Comparison of ENCODE assay signal across 11 cellular contexts in the genomic region with DNA sequence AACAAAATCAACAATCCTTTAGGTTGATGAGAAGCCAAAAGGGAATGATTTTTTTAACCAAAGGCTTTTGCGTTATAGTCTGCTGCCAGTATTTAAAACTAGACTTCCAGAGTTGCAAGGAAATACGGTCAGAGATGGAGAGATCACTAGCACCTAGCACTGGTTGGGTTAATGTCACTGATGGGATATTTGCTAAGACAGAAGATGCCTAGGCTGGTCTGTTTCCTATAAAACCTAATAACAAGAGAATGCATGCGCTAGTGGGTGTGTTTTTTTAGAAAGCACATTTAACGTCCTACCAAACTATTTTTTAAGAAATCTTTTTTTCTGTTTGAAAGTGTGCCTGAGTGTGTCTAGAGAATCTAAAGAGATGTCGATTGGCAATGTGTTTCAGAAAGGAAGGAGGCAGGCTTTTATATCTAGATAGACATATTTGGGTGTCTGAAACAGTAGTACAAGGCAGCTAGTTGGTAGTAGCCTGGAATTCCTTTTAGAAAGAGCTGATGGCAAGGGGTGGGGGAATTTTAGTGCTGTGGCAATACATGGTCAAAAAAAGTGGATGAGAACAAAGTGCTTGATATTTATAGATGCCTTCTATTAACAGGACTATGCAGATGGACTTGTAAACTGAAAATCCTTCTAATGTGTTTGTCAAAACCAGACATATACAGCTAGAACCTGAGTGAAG. TPM values are rescaled to one million over a fixed set of nuclear protein-coding genes. Genes with fewer than 3 reads are reported as not detected.
DNase-seq lines count a peak whose midpoint lies in the region; ATAC-seq and TF ChIP-seq lines count a peak whose summit lies in the region.
"Had no signal": no experiment of that assay in that cellular context is flagged by ENCODE, and none has a peak within 500 bp of the region (broad histone marks: within the 10 kb centered on the region; RNA-seq: fewer than 3 reads in every experiment).

No MANE protein-coding gene starts in this region.

- H3K9me3 ChIP-seq in HEK293 (ENCODE audit: control insufficient read depth, insufficient read depth, low read depth, low read length), result no peaks in the 10 kb centered on the region
- H3K9me3 ChIP-seq in spleen, result no peaks in the 10 kb centered on the region

- no peak for ATAC-seq in natural killer cell treated with Interleukin-12 subunit alpha and Interleukin-12 subunit beta and Interleukin-15 and Interleukin-18, amount 100 ng/mL, for 72 hours
- no peak for ATAC-seq in HG03135 (IDR thresholded peaks at IDR 0.05; ENCODE audit: unreplicated experiment)
- ATAC-seq in GM21529 (IDR thresholded peaks at IDR 0.05; ENCODE audit: unreplicated experiment), result no peak

- no peaks in the 10 kb centered on the region for H3K27me3 ChIP-seq in spleen (replicated peaks in 1 of 7)

- no peak for TF ChIP-seq POLR2A in spleen (IDR thresholded peaks at IDR 0.05)

- intact Hi-C loops in spleen (cut with DNase I; ENCODE audit: low total_unique reads), result no loop called here

- 0 out of 2 replicates have a peak, but pooled peaks cover 3% of the 10 kb centered on the region for H3K4me1 ChIP-seq in HEK293 (ENCODE audit: control insufficient read depth, insufficient read depth, low read length)
- peaks cover 0 to 37% (median 5%) of the 10 kb centered on the region in 6 donors for H3K4me1 ChIP-seq in spleen

- POLR2A ChIA-PET in HEK293 (lab: Yijun Ruan, JAX), result interaction anchor here (1.4 kb wide), 2 partner anchors 8 to 106 kb away, joined by 3 to 5 read pairs; no protein-coding TSS in a partner anchor

- 45 to 76% (median 63%) methylated on average over 5 of the region's 5 CpGs for WGBS in spleen, 5 donors

- H3K36me3 ChIP-seq in HEK293 (ENCODE audit: control insufficient read depth in 2 of 2, insufficient read depth in 1 of 2, low read length in 2 of 2) (no peaks in the 10 kb centered on the region), spleen (no peaks in the 10 kb centered on the region)

- DNase-seq in choroid plexus epithelial cell (ENCODE audit: low read depth) (no peak), kidney glomerular epithelial cell (lab: John Stamatoyannopoulos, UW) (peak; percentile 27), spleen (no peak)
- DNase-seq in natural killer cell treated with Interleukin-12 subunit alpha and Interleukin-12 subunit beta and Interleukin-15 and Interleukin-18, amount 100 ng/mL, for 72 hours (ENCODE audit: low spot score), result no peak
- no peak for DNase-seq in activated CD4-positive, alpha-beta T cell treated with anti-CD3 and anti-CD28 coated beads, Interleukin-2, amount 50 U/mL, for 4 hours
- DNase-seq: activated naive CD8-positive, alpha-beta T cell treated with anti-CD3 and anti-CD28 coated beads, Interleukin-2, amount 10 ng/mL, durations not matched to agents 7 days and 5 days; Kasumi-1 had no signal

- no peaks in the 10 kb centered on the region for H3K36me3 Mint-ChIP-seq in natural killer cell treated with Interleukin-12 subunit alpha and Interleukin-12 subunit beta and Interleukin-15 and Interleukin-18, amount 100 ng/mL, for 72 hours
- H3K36me3 Mint-ChIP-seq: activated naive CD8-positive, alpha-beta T cell treated with anti-CD3 and anti-CD28 coated beads, Interleukin-2, amount 10 ng/mL, durations not matched to agents 7 days and 5 days had no signal

- no peak overlapping the region for H3K4me3 Mint-ChIP-seq in natural killer cell treated with Interleukin-12 subunit alpha and Interleukin-12 subunit beta and Interleukin-15 and Interleukin-18, amount 100 ng/mL, for 72 hours
- H3K4me3 Mint-ChIP-seq: activated naive CD8-positive, alpha-beta T cell treated with anti-CD3 and anti-CD28 coated beads, Interleukin-2, amount 10 ng/mL, durations not matched to agents 7 days and 5 days; T-helper 1 cell treated with Interleukin-12 subunit alpha and Interleukin-12 subunit beta and Interleukin-4 antibody, amounts not matched to agents 30 μg/mL and 1 μg/mL, for 36 hours had no signal

- CTCF ChIA-PET in HEK293 (lab: Yijun Ruan, JAX), result interaction anchor here (0.7 kb wide), 1 partner anchor 121 kb away, joined by 3 read pairs; no protein-coding TSS in a partner anchor

- no peaks in the 10 kb centered on the region for H3K4me1 Mint-ChIP-seq in natural killer cell treated with Interleukin-12 subunit alpha and Interleukin-12 subunit beta and Interleukin-15 and Interleukin-18, amount 100 ng/mL, for 72 hours (ENCODE audit: low read depth in 2 of 2)

- peaks cover 11 to 38% of the 10 kb centered on the region in 2 donors for H3K27me3 Mint-ChIP-seq in natural killer cell treated with Interleukin-12 subunit alpha and Interleukin-12 subunit beta and Interleukin-15 and Interleukin-18, amount 100 ng/mL, for 72 hours
- H3K27me3 Mint-ChIP-seq: activated naive CD8-positive, alpha-beta T cell treated with anti-CD3 and anti-CD28 coated beads, Interleukin-2, amount 10 ng/mL, durations not matched to agents 7 days and 5 days had no signal

- H3K27ac ChIP-seq in HEK293 (ENCODE audit: extremely low read depth, low read depth, low read length) (peak overlapping the region; percentile 56; the same call in 1 of the 2 replicates), spleen (peak overlapping the region in 7 of 8 donors; percentile 42 to 74 (median 69))

- TF ChIP-seq CTCF in HEK293 (tag by site-specific recombination; IDR thresholded peaks at IDR 0.05) (no peak), choroid plexus epithelial cell (conservative IDR thresholded peaks at IDR 0.05; ENCODE audit: low read depth, low read length) (no peak), spleen (IDR thresholded peaks at IDR 0.05 in 8 of 11, conservative IDR thresholded peaks at IDR 0.05 in 3 of 11) (no peak)

- H3K9me3 Mint-ChIP-seq in natural killer cell treated with Interleukin-12 subunit alpha and Interleukin-12 subunit beta and Interleukin-15 and Interleukin-18, amount 100 ng/mL, for 72 hours, result no peaks in the 10 kb centered on the region
- H3K9me3 Mint-ChIP-seq: activated naive CD8-positive, alpha-beta T cell treated with anti-CD3 and anti-CD28 coated beads, Interleukin-2, amount 10 ng/mL, durations not matched to agents 7 days and 5 days; T-helper 1 cell treated with Interleukin-12 subunit alpha and Interleukin-12 subunit beta and Interleukin-4 antibody, amounts not matched to agents 30 μg/mL and 1 μg/mL, for 36 hours had no signal

- H3K4me3 ChIP-seq in HEK293 (ENCODE audit: low read depth, low read length), result peak overlapping the region; percentile 55
- peak overlapping the region; percentile 69 for H3K4me3 ChIP-seq in choroid plexus epithelial cell (ENCODE audit: low read depth, low read length)
- H3K4me3 ChIP-seq in spleen, result peak overlapping the region; percentile 0 to 65 (median 32)

- H3K27ac Mint-ChIP-seq in natural killer cell treated with Interleukin-12 subunit alpha and Interleukin-12 subunit beta and Interleukin-15 and Interleukin-18, amount 100 ng/mL, for 72 hours, result no peak overlapping the region
- H3K27ac Mint-ChIP-seq: activated naive CD8-positive, alpha-beta T cell treated with anti-CD3 and anti-CD28 coated beads, Interleukin-2, amount 10 ng/mL, durations not matched to agents 7 days and 5 days; T-helper 1 cell treated with Interleukin-12 subunit alpha and Interleukin-12 subunit beta and Interleukin-4 antibody, amounts not matched to agents 30 μg/mL and 1 μg/mL, for 36 hours had no signal

TF ChIP-seq in HEK293, 187 proteins besides CTCF, POLR2A, EP300 and RAD21 (continues in another document):
- TF ChIP-seq ZNF514 (tag by site-specific recombination; IDR thresholded peaks at IDR 0.05) (no peak), ZNF664 (tag by site-specific recombination; IDR thresholded peaks at IDR 0.05) (no peak), ZNF549 (tag by site-specific recombination; IDR thresholded peaks at IDR 0.05) (no peak), ZBTB48 (tag by site-specific recombination; IDR thresholded peaks at IDR 0.05) (no peak), ZNF600 (tag by site-specific recombination; IDR thresholded peaks at IDR 0.05) (no peak), ZNF114 (tag by site-specific recombination; IDR thresholded peaks at IDR 0.05) (no peak), ZNF2 (tag by site-specific recombination; IDR thresholded peaks at IDR 0.05) (no peak), SCRT2 (tag by site-specific recombination; IDR thresholded peaks at IDR 0.05) (no peak), ZBTB1 (tag by site-specific recombination; IDR thresholded peaks at IDR 0.05) (no peak), ZNF792 (tag by site-specific recombination; IDR thresholded peaks at IDR 0.05) (no peak)
- TF ChIP-seq, protein P1, sequence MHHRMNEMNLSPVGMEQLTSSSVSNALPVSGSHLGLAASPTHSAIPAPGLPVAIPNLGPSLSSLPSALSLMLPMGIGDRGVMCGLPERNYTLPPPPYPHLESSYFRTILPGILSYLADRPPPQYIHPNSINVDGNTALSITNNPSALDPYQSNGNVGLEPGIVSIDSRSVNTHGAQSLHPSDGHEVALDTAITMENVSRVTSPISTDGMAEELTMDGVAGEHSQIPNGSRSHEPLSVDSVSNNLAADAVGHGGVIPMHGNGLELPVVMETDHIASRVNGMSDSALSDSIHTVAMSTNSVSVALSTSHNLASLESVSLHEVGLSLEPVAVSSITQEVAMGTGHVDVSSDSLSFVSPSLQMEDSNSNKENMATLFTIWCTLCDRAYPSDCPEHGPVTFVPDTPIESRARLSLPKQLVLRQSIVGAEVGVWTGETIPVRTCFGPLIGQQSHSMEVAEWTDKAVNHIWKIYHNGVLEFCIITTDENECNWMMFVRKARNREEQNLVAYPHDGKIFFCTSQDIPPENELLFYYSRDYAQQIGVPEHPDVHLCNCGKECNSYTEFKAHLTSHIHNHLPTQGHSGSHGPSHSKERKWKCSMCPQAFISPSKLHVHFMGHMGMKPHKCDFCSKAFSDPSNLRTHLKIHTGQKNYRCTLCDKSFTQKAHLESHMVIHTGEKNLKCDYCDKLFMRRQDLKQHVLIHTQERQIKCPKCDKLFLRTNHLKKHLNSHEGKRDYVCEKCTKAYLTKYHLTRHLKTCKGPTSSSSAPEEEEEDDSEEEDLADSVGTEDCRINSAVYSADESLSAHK (tag by site-specific recombination; IDR thresholded peaks at IDR 0.05), result no peak
- TF ChIP-seq, protein P2, sequence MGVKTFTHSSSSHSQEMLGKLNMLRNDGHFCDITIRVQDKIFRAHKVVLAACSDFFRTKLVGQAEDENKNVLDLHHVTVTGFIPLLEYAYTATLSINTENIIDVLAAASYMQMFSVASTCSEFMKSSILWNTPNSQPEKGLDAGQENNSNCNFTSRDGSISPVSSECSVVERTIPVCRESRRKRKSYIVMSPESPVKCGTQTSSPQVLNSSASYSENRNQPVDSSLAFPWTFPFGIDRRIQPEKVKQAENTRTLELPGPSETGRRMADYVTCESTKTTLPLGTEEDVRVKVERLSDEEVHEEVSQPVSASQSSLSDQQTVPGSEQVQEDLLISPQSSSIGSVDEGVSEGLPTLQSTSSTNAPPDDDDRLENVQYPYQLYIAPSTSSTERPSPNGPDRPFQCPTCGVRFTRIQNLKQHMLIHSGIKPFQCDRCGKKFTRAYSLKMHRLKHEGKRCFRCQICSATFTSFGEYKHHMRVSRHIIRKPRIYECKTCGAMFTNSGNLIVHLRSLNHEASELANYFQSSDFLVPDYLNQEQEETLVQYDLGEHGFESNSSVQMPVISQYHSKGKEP (tag by site-specific recombination; IDR thresholded peaks at IDR 0.05), result no peak

RNA-seq across cellular contexts. Expression of a gene that starts 0.9 kb away (rescaled TPM):
- 100 to 1,000 TPM; 146 to 333 (median 291) TPM for total RNA-seq in spleen
- 10 to 100 TPM; 42.4 to 85.3 (median 48.3) TPM for polyA plus RNA-seq in spleen
- total RNA-seq in natural killer cell treated with Interleukin-12 subunit alpha and Interleukin-12 subunit beta and Interleukin-15 and Interleukin-18, amount 100 ng/mL, for 72 hours, result under 1 TPM; 0.11 to 0.40 TPM
- total RNA-seq: activated naive CD8-positive, alpha-beta T cell treated with anti-CD3 and anti-CD28 coated beads, Interleukin-2, amount 10 ng/mL, durations not matched to agents 7 days and 5 days had no signal

Comparison
In these comparisons a context has a peak if more than half of its experiments do, and no peak if none do; other contexts are left out.
1. RNA of a gene that starts 0.9 kb away (total RNA-seq): 146 to 333 TPM in spleen; 0.11 to 0.40 TPM in natural killer cell treated with Interleukin-12 subunit alpha and Interleukin-12 subunit beta and Interleukin-15 and Interleukin-18, amount 100 ng/mL, for 72 hours; every median in the first group is over 100 times any median in the second.
2. Peak in every context shown above with its lines, with median percentiles within 50 percentile points of each other: H3K4me3 ChIP-seq.